8 cellular contexts compared by ENCODE assay signal in genomic region chr2:97664636-97664970, GRCh38. TPM values are rescaled to one million over a fixed set of nuclear protein-coding genes. Genes with fewer than 3 reads are reported as not detected.
A peak's percentile ranks its signal among the peaks of the same experiment; 100 is the strongest.
DNase-seq lines count a peak whose midpoint lies in the region; ATAC-seq and TF ChIP-seq lines count a peak whose summit lies in the region.

No MANE protein-coding gene starts in this region.

- TF ChIP-seq POLR2A in transverse colon (IDR thresholded peaks at IDR 0.05) = no peak

- H3K4me2 ChIP-seq in BLaER1 treated with 17β-estradiol and CSF1 and Interleukin-3, amounts not matched to agents 10 nM and 100 nM = peak overlapping the region; percentile 61 to 92 (median 69)

- ATAC-seq in GM18907 (IDR thresholded peaks at IDR 0.05; ENCODE audit: unreplicated experiment) = no peak

- H3K9me3 ChIP-seq in BLaER1 treated with 17β-estradiol and CSF1 and Interleukin-3, amounts not matched to agents 10 nM and 100 nM (replicated peaks in 1 of 11) = no peaks in the 10 kb centered on the region
- H3K9me3 ChIP-seq in HUES48 (ENCODE audit: control insufficient read depth, insufficient read depth, low read length) (no peaks in the 10 kb centered on the region), adipocyte (ENCODE audit: control insufficient read depth, low read length) (no peaks in the 10 kb centered on the region), liver (ENCODE audit: control insufficient read depth in 4 of 4, low read length in 3 of 4) (no peaks in the 10 kb centered on the region), transverse colon (no peaks in the 10 kb centered on the region)

- WGBS in liver = 11% methylated on average over 21 of the region's 21 CpGs
- WGBS in transverse colon (ENCODE audit: low coverage in 1 of 2), 2 donors = 0 to 5% methylated on average over 1 to 21 of the region's 21 CpGs

- TF ChIP-seq EP300 in transverse colon (IDR thresholded peaks at IDR 0.05; ENCODE audit: low read depth) = no peak

- TF ChIP-seq CTCF in liver (IDR thresholded peaks at IDR 0.05; ENCODE audit: low read depth, low read length, missing input control) (no peak), transverse colon (IDR thresholded peaks at IDR 0.05) (peak in 3 of 5 experiments; percentile 2 to 17 (median 6))

- intact Hi-C loops in transverse colon (cut with DNase I; ENCODE audit: low total_unique reads) = no loop called here

- no peak for TF ChIP-seq RAD21 in liver (IDR thresholded peaks at IDR 0.05)

- peaks cover 33 to 45% (median 38%) of the 10 kb centered on the region in 10 experiments for H3K4me1 ChIP-seq in BLaER1 treated with 17β-estradiol and CSF1 and Interleukin-3, amounts not matched to agents 10 nM and 100 nM
- H3K4me1 ChIP-seq in HUES48 (ENCODE audit: control insufficient read depth, insufficient read depth, low read length) = peaks cover 17% of the 10 kb centered on the region; the same call in 1 of the 2 replicates
- H3K4me1 ChIP-seq in adipocyte (ENCODE audit: control insufficient read depth, insufficient read depth, low read length) = peaks cover 31% of the 10 kb centered on the region
- H3K4me1 ChIP-seq in liver (ENCODE audit: control insufficient read depth in 4 of 4, insufficient read depth in 4 of 4, low read length in 3 of 4) = peaks cover 10 to 15% (median 13%) of the 10 kb centered on the region in 4 donors
- H3K4me1 ChIP-seq in transverse colon = peaks cover 11 to 33% (median 22%) of the 10 kb centered on the region in 4 donors

- peak overlapping the region; percentile 76 to 98 (median 94) for H3K9ac ChIP-seq in BLaER1 treated with 17β-estradiol and CSF1 and Interleukin-3, amounts not matched to agents 10 nM and 100 nM
- peak overlapping the region; percentile 97 for H3K9ac ChIP-seq in HUES48 (ENCODE audit: low read depth, low read length)
- peak overlapping the region; percentile 80 for H3K9ac ChIP-seq in adipocyte (ENCODE audit: low read length)
- H3K9ac ChIP-seq in liver (ENCODE audit: low read depth in 1 of 2, low read length in 2 of 2) = peak overlapping the region; percentile 97 to 99

- peak overlapping the region; percentile 77 to 95 (median 88) for H3K4me3 ChIP-seq in BLaER1 treated with 17β-estradiol and CSF1 and Interleukin-3, amounts not matched to agents 10 nM and 100 nM
- H3K4me3 ChIP-seq in HUES48 (ENCODE audit: low read depth, low read length) (peak overlapping the region; percentile 80), adipocyte (ENCODE audit: low read length) (peak overlapping the region; percentile 83), liver (ENCODE audit: low read depth in 1 of 3, low read length in 3 of 3) (peak overlapping the region; percentile 59 to 99 (median 67)), transverse colon (peak overlapping the region; percentile 13 to 81 (median 73))

- H3K27me3 ChIP-seq in BLaER1 treated with 17β-estradiol and CSF1 and Interleukin-3, amounts not matched to agents 10 nM and 100 nM = no peaks in the 10 kb centered on the region
- H3K27me3 ChIP-seq in HUES48 (ENCODE audit: control insufficient read depth, insufficient read depth, low read length) (no peaks in the 10 kb centered on the region), adipocyte (replicated peaks; ENCODE audit: control insufficient read depth, insufficient read depth, low read length) (no peaks in the 10 kb centered on the region), liver (ENCODE audit: control insufficient read depth in 4 of 4, insufficient read depth in 4 of 4, low read length in 3 of 4) (no peaks in the 10 kb centered on the region), transverse colon (no peaks in the 10 kb centered on the region)

- no peak for DNase-seq in adipocyte (ENCODE audit: low read depth)
- DNase-seq in transverse colon = peak; percentile 26
- no peak for DNase-seq in NCI-H2171 (lab: John Stamatoyannopoulos, UW)
- no peak for DNase-seq in kidney tubule cell (ENCODE audit: low spot score)

- H3K27ac ChIP-seq in BLaER1 treated with 17β-estradiol and CSF1 and Interleukin-3, amounts not matched to agents 10 nM and 100 nM = peak overlapping the region; percentile 49 to 96 (median 93)
- H3K27ac ChIP-seq in HUES48 (ENCODE audit: low read depth, low read length) = peak overlapping the region; percentile 91
- peak overlapping the region; percentile 96 for H3K27ac ChIP-seq in liver (ENCODE audit: low read depth in 1 of 2, low read length in 2 of 2)
- H3K27ac ChIP-seq in transverse colon = peak overlapping the region; percentile 90 to 100 (median 97)

- peaks cover 1 to 23% (median 15%) of the 10 kb centered on the region in 11 experiments; a peak in 16 of 22 replicates for H3K36me3 ChIP-seq in BLaER1 treated with 17β-estradiol and CSF1 and Interleukin-3, amounts not matched to agents 10 nM and 100 nM
- H3K36me3 ChIP-seq in HUES48 (ENCODE audit: control insufficient read depth, insufficient read depth, low read length) = peaks cover 11% of the 10 kb centered on the region
- H3K36me3 ChIP-seq in adipocyte (ENCODE audit: control insufficient read depth, insufficient read depth, low read length, severe bottlenecking) = no peaks in the 10 kb centered on the region
- H3K36me3 ChIP-seq in liver (ENCODE audit: control insufficient read depth in 4 of 4, insufficient read depth in 3 of 4, low read depth in 1 of 4, low read length in 3 of 4) = peaks cover 0 to 8% (median 1%) of the 10 kb centered on the region in 4 donors
- H3K36me3 ChIP-seq in transverse colon = no peaks in the 10 kb centered on the region

- peaks cover 0 to 34% (median 24%) of the 10 kb centered on the region in 11 experiments; a peak in 14 of 22 replicates for H4K20me1 ChIP-seq in BLaER1 treated with 17β-estradiol and CSF1 and Interleukin-3, amounts not matched to agents 10 nM and 100 nM

- in situ Hi-C loops in transverse colon (cut with MboI; ENCODE audit: low pct_ligation_motif_present in 1 of 4, low pct_unique_long_range_greater_than_20kb in 1 of 4, low sequenced_read_pairs in 3 of 4) = loop anchor here in 1 of 4 donors (25.0 kb wide), 1 partner anchor 1602 kb away; no protein-coding TSS in a partner anchor

TF ChIP-seq in liver, 16 proteins besides CTCF, POLR2A, EP300 and RAD21:
- TF ChIP-seq FOXA2 (IDR thresholded peaks at IDR 0.05) (no peak), MAX (IDR thresholded peaks at IDR 0.05) (no peak)

RNA-seq across cellular contexts. Expression of gene ACTR1B, which starts 0.8 kb away (rescaled TPM):
- total RNA-seq in liver (10 to 100 TPM; 24.4 to 33.2 TPM), transverse colon (100 to 1,000 TPM in 2 of 4 donors, 10 to 100 TPM in 2; 66.8 to 157 (median 119) TPM)
- 10 to 100 TPM; 15.3 to 35.8 TPM for polyA plus RNA-seq in liver

RNA-seq across cellular contexts. Expression of gene C2orf92, which starts 4.9 kb away (rescaled TPM):
- total RNA-seq in liver (1 to 10 TPM; 3.5 to 8.0 TPM), transverse colon (10 to 100 TPM; 13.8 to 27.3 (median 17.9) TPM)
- 1 to 10 TPM in 1 of 2 donors, under 1 TPM in 1; 0.96 to 1.9 TPM for polyA plus RNA-seq in liver

RNA-seq across cellular contexts. Expression of gene COX5B, which starts 18.7 kb away (rescaled TPM):
- total RNA-seq in liver (100 to 1,000 TPM; 103 to 241 TPM), transverse colon (100 to 1,000 TPM; 464 to 811 (median 612) TPM)
- polyA plus RNA-seq in liver = 100 to 1,000 TPM; 288 to 423 TPM

RNA-seq across cellular contexts. Expression of gene ZAP70, which starts 48.8 kb away (rescaled TPM):
- 1 to 10 TPM; 1.4 to 4.9 TPM for total RNA-seq in liver
- polyA plus RNA-seq in liver = 1 to 10 TPM; 1.2 to 1.3 TPM
- 10 to 100 TPM in 2 of 4 donors, 1 to 10 TPM in 2; 2.6 to 16.1 (median 12.0) TPM for total RNA-seq in transverse colon
